Comparison of ENCODE assay signal across 22 cellular contexts in the genomic region with DNA sequence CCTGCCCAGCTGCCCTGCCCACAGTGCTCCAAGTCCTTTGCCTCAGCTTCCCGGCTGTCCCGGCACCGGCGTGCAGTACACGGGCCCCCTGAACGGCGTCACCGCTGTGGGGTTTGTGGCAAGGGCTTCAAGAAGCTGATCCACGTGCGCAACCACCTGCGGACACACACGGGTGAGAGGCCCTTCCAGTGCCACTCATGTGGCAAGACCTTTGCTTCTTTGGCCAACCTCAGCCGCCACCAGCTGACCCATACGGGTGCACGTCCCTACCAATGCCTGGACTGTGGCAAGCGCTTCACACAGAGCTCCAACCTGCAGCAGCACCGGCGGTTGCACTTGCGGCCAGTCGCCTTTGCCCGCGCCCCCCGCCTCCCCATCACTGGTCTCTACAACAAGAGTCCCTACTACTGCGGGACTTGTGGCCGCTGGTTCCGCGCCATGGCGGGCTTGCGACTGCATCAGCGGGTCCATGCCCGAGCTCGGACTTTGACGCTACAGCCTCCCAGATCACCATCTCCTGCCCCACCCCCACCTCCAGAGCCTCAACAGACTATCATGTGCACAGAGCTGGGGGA. TPM values are rescaled to one million over a fixed set of nuclear protein-coding genes. Genes with fewer than 3 reads are reported as not detected.
DNase-seq lines count a peak whose midpoint lies in the region; ATAC-seq, FAIRE-seq and TF ChIP-seq lines count a peak whose summit lies in the region.
"Had no signal": no experiment of that assay in that cellular context is flagged by ENCODE, and none has a peak within 500 bp of the region (broad histone marks: within the 10 kb centered on the region; RNA-seq: fewer than 3 reads in every experiment).

No MANE protein-coding gene starts in this region.

- no peaks in the 10 kb centered on the region for H3K9me1 ChIP-seq in K562 (ENCODE audit: control insufficient read depth, insufficient read depth, low read length)

- WGBS in K562 (ENCODE audit: insufficient coverage, low coverage, missing lambda C conversion rate) = 95% methylated on average over 19 of the region's 33 CpGs

- H3K27me3 Mint-ChIP-seq in neural crest cell (ENCODE audit: low read depth) = peaks cover 2% of the 10 kb centered on the region
- H3K27me3 Mint-ChIP-seq in natural killer cell treated with Interleukin-12 subunit alpha and Interleukin-12 subunit beta and Interleukin-15 and Interleukin-18, amount 100 ng/mL, for 72 hours = no peaks in the 10 kb centered on the region
- H3K27me3 Mint-ChIP-seq: B cell; CD4-positive, CD25-positive, alpha-beta regulatory T cell had no signal

- H3K9me3 ChIP-seq in HEK293 (ENCODE audit: control insufficient read depth, insufficient read depth, low read depth, low read length) (no peaks in the 10 kb centered on the region), K562 (replicated peaks; ENCODE audit: control insufficient read depth, insufficient read depth, low read depth, low read length) (no peaks in the 10 kb centered on the region)
- H3K9me3 ChIP-seq: BLaER1, Caco-2, HAP-1 had no signal

- H3K4me1 Mint-ChIP-seq in neural crest cell = peaks cover 23% of the 10 kb centered on the region
- peaks cover 22 to 35% of the 10 kb centered on the region in 2 donors for H3K4me1 Mint-ChIP-seq in natural killer cell treated with Interleukin-12 subunit alpha and Interleukin-12 subunit beta and Interleukin-15 and Interleukin-18, amount 100 ng/mL, for 72 hours (ENCODE audit: low read depth in 2 of 2)

- no peak for TF ChIP-seq EP300 in K562 (IDR thresholded peaks at IDR 0.05; ENCODE audit: low read length)

- H3K36me3 ChIP-seq in HEK293 (ENCODE audit: control insufficient read depth in 2 of 2, insufficient read depth in 1 of 2, low read length in 2 of 2) (peaks cover 64 to 73% of the 10 kb centered on the region in 2 experiments), K562 (ENCODE audit: control insufficient read depth, insufficient read depth, low read length) (peaks cover 78% of the 10 kb centered on the region)

- POLR2A ChIA-PET in HEK293 (lab: Yijun Ruan, JAX) (interaction anchor here (1.0 to 2.8 kb wide), 4 partner anchors 9 to 17 kb away, joined by 3 to 10 read pairs (median 6); a partner anchor contains a TSS), K562 (lab: Yijun Ruan, JAX) (interaction anchor here (0.6 to 7.2 kb wide), 3 partner anchors 14 to 1793 kb away, joined by 3 to 116 read pairs (median 3); a partner anchor contains a TSS)

- ATAC-seq in K562 (no peak), GM18517 (IDR thresholded peaks at IDR 0.05; ENCODE audit: unreplicated experiment) (no peak), GM19324 (IDR thresholded peaks at IDR 0.05; ENCODE audit: low FRiP score, unreplicated experiment) (no peak)
- ATAC-seq in natural killer cell treated with Interleukin-12 subunit alpha and Interleukin-12 subunit beta and Interleukin-15 and Interleukin-18, amount 100 ng/mL, for 72 hours = no peak
- ATAC-seq: CD8-positive, alpha-beta T cell had no signal

- no peak for TF ChIP-seq POLR2A in K562 (conservative IDR thresholded peaks at IDR 0.05)

- no peak overlapping the region for H3K27ac Mint-ChIP-seq in neural crest cell (ENCODE audit: unreplicated experiment)
- no peak overlapping the region for H3K27ac Mint-ChIP-seq in natural killer cell treated with Interleukin-12 subunit alpha and Interleukin-12 subunit beta and Interleukin-15 and Interleukin-18, amount 100 ng/mL, for 72 hours
- H3K27ac Mint-ChIP-seq: B cell; CD8-positive, alpha-beta T cell had no signal

- H3K4me1 ChIP-seq in HEK293 (ENCODE audit: control insufficient read depth, insufficient read depth, low read length) (peaks cover 5% of the 10 kb centered on the region; the same call in 1 of the 2 replicates), K562 (replicated peaks in 1 of 2; ENCODE audit: control insufficient read depth in 2 of 2, insufficient read depth in 2 of 2, low read length in 2 of 2) (peaks cover 21 to 43% of the 10 kb centered on the region in 2 experiments)
- H3K4me1 ChIP-seq: Caco-2 had no signal

- in situ Hi-C loops in K562 (cut with MboI) = no loop called here

- peaks cover 24% of the 10 kb centered on the region for H3K36me3 Mint-ChIP-seq in neural crest cell (ENCODE audit: low read depth)
- H3K36me3 Mint-ChIP-seq in natural killer cell treated with Interleukin-12 subunit alpha and Interleukin-12 subunit beta and Interleukin-15 and Interleukin-18, amount 100 ng/mL, for 72 hours = peaks cover 14% of the 10 kb centered on the region

- no peak for FAIRE-seq in K562 (lab: Jason Lieb, UNC)
- FAIRE-seq: A204.1, G401.6, GM12892, GM19239, H54 had no signal

- no peaks in the 10 kb centered on the region for H3K27me3 ChIP-seq in K562 (ENCODE audit: control insufficient read depth in 2 of 2, insufficient read depth in 2 of 2, low read length in 2 of 2)
- H3K27me3 ChIP-seq: BLaER1 had no signal

- intact Hi-C loops in K562 (cut with micrococcal nuclease) = loop anchor here (5.0 kb wide), 1 partner anchor 44 kb away; no protein-coding TSS in a partner anchor

- peak overlapping the region; percentile 15 for H3K4me3 Mint-ChIP-seq in neural crest cell
- H3K4me3 Mint-ChIP-seq in natural killer cell treated with Interleukin-12 subunit alpha and Interleukin-12 subunit beta and Interleukin-15 and Interleukin-18, amount 100 ng/mL, for 72 hours = no peak overlapping the region
- H3K4me3 Mint-ChIP-seq: B cell; CD8-positive, alpha-beta T cell had no signal

- H3K4me2 ChIP-seq in K562 (ENCODE audit: insufficient read depth, low read length) = no peak overlapping the region
- H3K4me2 ChIP-seq: BLaER1 had no signal

- H2AFZ ChIP-seq in K562 (ENCODE audit: low read depth, low read length) = no peak overlapping the region

- no peaks in the 10 kb centered on the region for H3K9me3 Mint-ChIP-seq in neural crest cell
- H3K9me3 Mint-ChIP-seq in natural killer cell treated with Interleukin-12 subunit alpha and Interleukin-12 subunit beta and Interleukin-15 and Interleukin-18, amount 100 ng/mL, for 72 hours = no peaks in the 10 kb centered on the region
- H3K9me3 Mint-ChIP-seq: CD8-positive, alpha-beta T cell had no signal

- TF ChIP-seq CTCF in HEK293 (tag by site-specific recombination; IDR thresholded peaks at IDR 0.05) = no peak
- no peak for TF ChIP-seq CTCF in K562 (IDR thresholded peaks at IDR 0.05 in 2 of 3, conservative IDR thresholded peaks at IDR 0.05 in 1 of 3; ENCODE audit: insufficient read depth in 2 of 3, low read depth in 1 of 3, low read length in 3 of 3)
- TF ChIP-seq CTCF in neural crest cell (conservative IDR thresholded peaks at IDR 0.05) = no peak

- TF ChIP-seq RAD21 in K562 (CRISPR knock-in tag; conservative IDR thresholded peaks at IDR 0.05 in 1 of 2, IDR thresholded peaks at IDR 0.05 in 1 of 2) = no peak

- H3K4me3 ChIP-seq in HEK293 (ENCODE audit: low read depth, low read length) (no peak overlapping the region), K562 (no peak overlapping the region)
- H3K4me3 ChIP-seq: BLaER1, HAP-1 had no signal

- DNase-seq in K562 (ENCODE audit: extremely low read depth in 1 of 4, low spot score in 3 of 4) (no peak), neural crest cell (ENCODE audit: low read depth, low spot score) (no peak)
- DNase-seq in natural killer cell treated with Interleukin-12 subunit alpha and Interleukin-12 subunit beta and Interleukin-15 and Interleukin-18, amount 100 ng/mL, for 72 hours (ENCODE audit: low spot score) = no peak
- DNase-seq: Caco-2; CD4-positive, CD25-positive, alpha-beta regulatory T cell; CD8-positive, alpha-beta T cell; DMS153; DND-41; GOT3 had no signal

- H3K79me2 ChIP-seq in K562 (ENCODE audit: control insufficient read depth, insufficient read depth, low read length) = peaks cover 69% of the 10 kb centered on the region

- no TSS peak for BruUV-seq in K562 (replicated peaks; lab: Mats Ljungman, UMichigan)

- no peak overlapping the region for H3K9ac ChIP-seq in K562 (ENCODE audit: insufficient read depth in 1 of 2, low read depth in 2 of 2, low read length in 2 of 2)
- H3K9ac ChIP-seq: BLaER1 had no signal

- CTCF ChIA-PET in HEK293 (lab: Yijun Ruan, JAX) (interaction anchor here (0.9 to 1.5 kb wide), 2 partner anchors 49 to 117 kb away, joined by 3 to 9 read pairs; no protein-coding TSS in a partner anchor), K562 (lab: Yijun Ruan, JAX; ENCODE audit: low intra/inter-chr PET ratio) (no interaction called here)

- H3K27ac ChIP-seq in HEK293 (ENCODE audit: extremely low read depth, low read depth, low read length) (no peak overlapping the region), K562 (ENCODE audit: extremely low read depth, low read depth, low read length) (no peak overlapping the region)
- H3K27ac ChIP-seq: 22Rv1, BLaER1, C4-2B had no signal

- peaks cover 23% of the 10 kb centered on the region for H4K20me1 ChIP-seq in K562 (replicated peaks; ENCODE audit: control insufficient read depth, insufficient read depth, low read length)

RNA-seq across cellular contexts. Expression of a gene that starts 5.7 kb away (rescaled TPM):
- total RNA-seq in K562 (2011; cell fraction: chromatin; rRNA removed; ENCODE audit: low replicate concordance) = 21.1 and 52.8 TPM in 2 replicates
- total RNA-seq in K562 (2011; cell fraction: nucleolus; rRNA removed) = 30.7 and 40.2 TPM in 2 replicates
- 23.1 and 30.6 TPM in 2 replicates for total RNA-seq in K562 (2011; cell fraction: nucleoplasm; rRNA removed)
- total RNA-seq in K562 (2014; rRNA removed) (8.3 and 11.5 TPM in 2 replicates), K562 (2014; rRNA removed; fragmentation: Illumina TruSeq; extraction: Trizol) (5.3 and 6.1 TPM in 2 replicates), K562 (2015; rRNA removed; fragmentation: Illumina TruSeq; extraction: Trizol) (7.6 and 8.2 TPM in 2 replicates), K562 (2021) (17.9 and 19.9 TPM in 2 replicates), neural crest cell (18.4 and 24.2 TPM in 2 replicates)
- polyA plus RNA-seq in K562 (2011; rRNA removed) (4.2 and 8.3 TPM in 2 replicates), K562 (2014; fragmentation: Illumina TruSeq; extraction: Trizol) (6.5 and 8.6 TPM in 2 replicates), K562 (2014; fragmentation: Nextera tagmentation; extraction: Ambion mirVana) (1 to 10 TPM; 1.3 to 2.2 TPM), K562 (2014; rRNA removed) (6.2 and 7.4 TPM in 2 replicates)
- polyA plus RNA-seq in K562 (2011; cell fraction: cytosol; rRNA removed) = 5.2 and 8.1 TPM in 2 replicates
- 7.2 and 8.4 TPM in 2 replicates for polyA plus RNA-seq in K562 (2011; cell fraction: nucleus; rRNA removed)
- polyA plus RNA-seq in K562 (2012) = 8.0 and 13.2 TPM in 2 replicates
- polyA minus RNA-seq in K562 (2011; rRNA and poly(A)+ RNA removed) = 10.0 and 13.2 TPM in 2 replicates
- polyA minus RNA-seq in K562 (2011; cell fraction: cytosol; rRNA and poly(A)+ RNA removed) = 6.9 TPM in 2 replicates
- 9.0 and 12.9 TPM in 2 replicates for polyA minus RNA-seq in K562 (2011; cell fraction: nucleus; rRNA and poly(A)+ RNA removed)
- 10 to 100 TPM; 18.5 to 23.7 TPM for total RNA-seq in natural killer cell treated with Interleukin-12 subunit alpha and Interleukin-12 subunit beta and Interleukin-15 and Interleukin-18, amount 100 ng/mL, for 72 hours

RNA-seq across cellular contexts. Expression of a gene that starts 8.3 kb away (rescaled TPM):
- total RNA-seq in K562 (2011; cell fraction: chromatin; rRNA removed; ENCODE audit: low replicate concordance) = 11.8 and 32.9 TPM in 2 replicates
- total RNA-seq in K562 (2011; cell fraction: nucleolus; rRNA removed) = 28.2 and 29.9 TPM in 2 replicates
- 20.2 and 21.2 TPM in 2 replicates for total RNA-seq in K562 (2011; cell fraction: nucleoplasm; rRNA removed)
- total RNA-seq in K562 (2014; rRNA removed) (37.5 and 53.6 TPM in 2 replicates), K562 (2014; rRNA removed; fragmentation: Illumina TruSeq; extraction: Trizol) (12.5 and 16.8 TPM in 2 replicates), K562 (2015; rRNA removed; fragmentation: Illumina TruSeq; extraction: Trizol) (24.1 and 24.5 TPM in 2 replicates), K562 (2021) (35.9 and 37.3 TPM in 2 replicates), neural crest cell (20.6 and 21.5 TPM in 2 replicates)
- polyA plus RNA-seq in K562 (2011; rRNA removed) (29.2 and 36.2 TPM in 2 replicates), K562 (2014; fragmentation: Illumina TruSeq; extraction: Trizol) (31.3 and 34.0 TPM in 2 replicates), K562 (2014; fragmentation: Nextera tagmentation; extraction: Ambion mirVana) (1 to 10 TPM; 4.3 to 4.7 TPM), K562 (2014; rRNA removed) (43.0 and 47.8 TPM in 2 replicates)
- polyA plus RNA-seq in K562 (2011; cell fraction: cytosol; rRNA removed) = 52.8 and 104 TPM in 2 replicates
- polyA plus RNA-seq in K562 (2011; cell fraction: nucleus; rRNA removed) = 35.0 and 53.5 TPM in 2 replicates
- 28.1 and 29.6 TPM in 2 replicates for polyA plus RNA-seq in K562 (2012)
- 9.9 and 15.1 TPM in 2 replicates for polyA minus RNA-seq in K562 (2011; rRNA and poly(A)+ RNA removed)
- polyA minus RNA-seq in K562 (2011; cell fraction: cytosol; rRNA and poly(A)+ RNA removed) = 15.5 and 17.2 TPM in 2 replicates
- 8.8 and 9.7 TPM in 2 replicates for polyA minus RNA-seq in K562 (2011; cell fraction: nucleus; rRNA and poly(A)+ RNA removed)
- total RNA-seq in natural killer cell treated with Interleukin-12 subunit alpha and Interleukin-12 subunit beta and Interleukin-15 and Interleukin-18, amount 100 ng/mL, for 72 hours = 10 to 100 TPM; 28.5 to 33.2 TPM

RNA-seq across cellular contexts. Expression of a gene that starts 16.6 kb away (rescaled TPM):
- total RNA-seq in K562 (2011; cell fraction: chromatin; rRNA removed; ENCODE audit: low replicate concordance) = 22.4 and 48.7 TPM in 2 replicates
- 25.8 and 28.0 TPM in 2 replicates for total RNA-seq in K562 (2011; cell fraction: nucleolus; rRNA removed)
- total RNA-seq in K562 (2011; cell fraction: nucleoplasm; rRNA removed) = 24.6 and 32.8 TPM in 2 replicates
- total RNA-seq in K562 (2014; rRNA removed) (22.7 and 25.2 TPM in 2 replicates), K562 (2014; rRNA removed; fragmentation: Illumina TruSeq; extraction: Trizol) (16.6 and 21.4 TPM in 2 replicates), K562 (2015; rRNA removed; fragmentation: Illumina TruSeq; extraction: Trizol) (31.4 and 33.3 TPM in 2 replicates), K562 (2021) (54.9 and 56.0 TPM in 2 replicates), neural crest cell (66.1 and 68.0 TPM in 2 replicates)
- polyA plus RNA-seq in K562 (2011; rRNA removed) (49.3 and 61.9 TPM in 2 replicates), K562 (2014; fragmentation: Illumina TruSeq; extraction: Trizol) (90.0 and 90.7 TPM in 2 replicates), K562 (2014; fragmentation: Nextera tagmentation; extraction: Ambion mirVana) (under 1 TPM; 0.62 to 0.89 TPM), K562 (2014; rRNA removed) (54.2 and 55.4 TPM in 2 replicates)
- polyA plus RNA-seq in K562 (2011; cell fraction: cytosol; rRNA removed) = 72.0 and 94.0 TPM in 2 replicates
- 46.6 and 64.9 TPM in 2 replicates for polyA plus RNA-seq in K562 (2011; cell fraction: nucleus; rRNA removed)
- 48.3 and 56.6 TPM in 2 replicates for polyA plus RNA-seq in K562 (2012)
- polyA minus RNA-seq in K562 (2011; rRNA and poly(A)+ RNA removed) = 18.3 and 32.8 TPM in 2 replicates
- 31.4 and 33.4 TPM in 2 replicates for polyA minus RNA-seq in K562 (2011; cell fraction: cytosol; rRNA and poly(A)+ RNA removed)
- 7.9 and 9.6 TPM in 2 replicates for polyA minus RNA-seq in K562 (2011; cell fraction: nucleus; rRNA and poly(A)+ RNA removed)
- 10 to 100 TPM; 51.1 to 52.8 TPM for total RNA-seq in natural killer cell treated with Interleukin-12 subunit alpha and Interleukin-12 subunit beta and Interleukin-15 and Interleukin-18, amount 100 ng/mL, for 72 hours

RNA-seq across cellular contexts. Expression of a gene that starts 29.1 kb away (rescaled TPM):
- total RNA-seq in K562 (2011; cell fraction: chromatin; rRNA removed; ENCODE audit: low replicate concordance) = 105 and 266 TPM in 2 replicates
- total RNA-seq in K562 (2011; cell fraction: nucleolus; rRNA removed) = 150 and 152 TPM in 2 replicates
- 89.4 and 93.6 TPM in 2 replicates for total RNA-seq in K562 (2011; cell fraction: nucleoplasm; rRNA removed)
- total RNA-seq in K562 (2014; rRNA removed) (27.1 and 29.8 TPM in 2 replicates), K562 (2014; rRNA removed; fragmentation: Illumina TruSeq; extraction: Trizol) (19.0 and 20.0 TPM in 2 replicates), K562 (2015; rRNA removed; fragmentation: Illumina TruSeq; extraction: Trizol) (26.5 and 30.0 TPM in 2 replicates), K562 (2021) (72.7 and 75.4 TPM in 2 replicates), neural crest cell (102 and 105 TPM in 2 replicates)
- polyA plus RNA-seq in K562 (2011; rRNA removed) (27.0 and 41.5 TPM in 2 replicates), K562 (2014; fragmentation: Illumina TruSeq; extraction: Trizol) (28.9 and 45.7 TPM in 2 replicates), K562 (2014; fragmentation: Nextera tagmentation; extraction: Ambion mirVana) (under 1 TPM; 0.03 to 0.13 TPM), K562 (2014; rRNA removed) (54.9 and 62.2 TPM in 2 replicates)
- 33.1 and 53.6 TPM in 2 replicates for polyA plus RNA-seq in K562 (2011; cell fraction: cytosol; rRNA removed)
- polyA plus RNA-seq in K562 (2011; cell fraction: nucleus; rRNA removed) = 142 and 197 TPM in 2 replicates
- polyA plus RNA-seq in K562 (2012) = 34.3 and 44.0 TPM in 2 replicates
- polyA minus RNA-seq in K562 (2011; rRNA and poly(A)+ RNA removed) = 16.2 and 21.5 TPM in 2 replicates
- polyA minus RNA-seq in K562 (2011; cell fraction: cytosol; rRNA and poly(A)+ RNA removed) = 31.7 and 33.0 TPM in 2 replicates
- 30.3 and 43.7 TPM in 2 replicates for polyA minus RNA-seq in K562 (2011; cell fraction: nucleus; rRNA and poly(A)+ RNA removed)
- total RNA-seq in natural killer cell treated with Interleukin-12 subunit alpha and Interleukin-12 subunit beta and Interleukin-15 and Interleukin-18, amount 100 ng/mL, for 72 hours = 10 to 100 TPM; 29.5 to 47.8 TPM

RNA-seq across cellular contexts. Expression of a gene that starts 43.2 kb away (rescaled TPM):
- total RNA-seq in K562 (2011; cell fraction: chromatin; rRNA removed; ENCODE audit: low replicate concordance) = 24.1 and 86.8 TPM in 2 replicates
- total RNA-seq in K562 (2011; cell fraction: nucleolus; rRNA removed) = 64.6 and 65.9 TPM in 2 replicates
- total RNA-seq in K562 (2011; cell fraction: nucleoplasm; rRNA removed) = 39.3 and 41.3 TPM in 2 replicates
- total RNA-seq in K562 (2014; rRNA removed) (13.6 and 13.7 TPM in 2 replicates), K562 (2014; rRNA removed; fragmentation: Illumina TruSeq; extraction: Trizol) (1.5 and 2.2 TPM in 2 replicates), K562 (2015; rRNA removed; fragmentation: Illumina TruSeq; extraction: Trizol) (8.6 and 8.7 TPM in 2 replicates), K562 (2021) (37.6 and 44.7 TPM in 2 replicates), neural crest cell (91.6 and 93.4 TPM in 2 replicates)
- polyA plus RNA-seq in K562 (2011; rRNA removed) (3.0 and 5.8 TPM in 2 replicates), K562 (2014; fragmentation: Illumina TruSeq; extraction: Trizol) (12.0 and 21.5 TPM in 2 replicates), K562 (2014; fragmentation: Nextera tagmentation; extraction: Ambion mirVana) (under 1 TPM; 0.07 to 0.13 TPM), K562 (2014; rRNA removed) (18.9 and 19.9 TPM in 2 replicates)
- 4.3 and 10.0 TPM in 2 replicates for polyA plus RNA-seq in K562 (2011; cell fraction: cytosol; rRNA removed)
- 37.3 and 64.7 TPM in 2 replicates for polyA plus RNA-seq in K562 (2011; cell fraction: nucleus; rRNA removed)
- 24.4 and 27.9 TPM in 2 replicates for polyA plus RNA-seq in K562 (2012)
- polyA minus RNA-seq in K562 (2011; rRNA and poly(A)+ RNA removed) = 1.8 and 2.4 TPM in 2 replicates
- 12.8 and 21.3 TPM in 2 replicates for polyA minus RNA-seq in K562 (2011; cell fraction: cytosol; rRNA and poly(A)+ RNA removed)
- 14.4 and 16.6 TPM in 2 replicates for polyA minus RNA-seq in K562 (2011; cell fraction: nucleus; rRNA and poly(A)+ RNA removed)
- total RNA-seq in natural killer cell treated with Interleukin-12 subunit alpha and Interleukin-12 subunit beta and Interleukin-15 and Interleukin-18, amount 100 ng/mL, for 72 hours = 100 to 1,000 TPM; 110 to 115 TPM
